In the genomic region with DNA sequence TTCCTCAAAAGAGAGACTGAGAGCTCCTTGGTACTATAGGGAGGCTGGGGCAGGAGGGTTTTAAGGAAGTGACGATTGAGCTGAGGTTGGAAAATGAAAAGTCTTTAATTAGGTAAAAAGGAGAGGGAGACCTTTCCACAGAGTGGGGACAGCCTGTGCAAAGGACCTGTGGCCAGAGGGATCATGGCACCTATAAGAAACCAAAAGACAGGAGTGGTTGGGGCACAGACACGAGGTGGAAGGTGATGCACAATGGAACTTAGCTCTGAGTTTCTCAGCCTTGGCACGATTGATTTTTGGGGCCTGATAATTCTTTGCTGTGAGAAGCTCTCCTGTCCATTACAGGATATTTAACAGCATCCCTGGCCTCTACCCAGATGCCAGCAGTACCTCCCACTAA, we compare ENCODE assay signal across 1 cellular context.
TF ChIP-seq lines count a peak whose summit lies in the region.

No MANE protein-coding gene starts in this region.

TF ChIP-seq in K562, 482 proteins besides CTCF, POLR2A, EP300 and RAD21 (continued from another document):
- TF ChIP-seq, protein P1, sequence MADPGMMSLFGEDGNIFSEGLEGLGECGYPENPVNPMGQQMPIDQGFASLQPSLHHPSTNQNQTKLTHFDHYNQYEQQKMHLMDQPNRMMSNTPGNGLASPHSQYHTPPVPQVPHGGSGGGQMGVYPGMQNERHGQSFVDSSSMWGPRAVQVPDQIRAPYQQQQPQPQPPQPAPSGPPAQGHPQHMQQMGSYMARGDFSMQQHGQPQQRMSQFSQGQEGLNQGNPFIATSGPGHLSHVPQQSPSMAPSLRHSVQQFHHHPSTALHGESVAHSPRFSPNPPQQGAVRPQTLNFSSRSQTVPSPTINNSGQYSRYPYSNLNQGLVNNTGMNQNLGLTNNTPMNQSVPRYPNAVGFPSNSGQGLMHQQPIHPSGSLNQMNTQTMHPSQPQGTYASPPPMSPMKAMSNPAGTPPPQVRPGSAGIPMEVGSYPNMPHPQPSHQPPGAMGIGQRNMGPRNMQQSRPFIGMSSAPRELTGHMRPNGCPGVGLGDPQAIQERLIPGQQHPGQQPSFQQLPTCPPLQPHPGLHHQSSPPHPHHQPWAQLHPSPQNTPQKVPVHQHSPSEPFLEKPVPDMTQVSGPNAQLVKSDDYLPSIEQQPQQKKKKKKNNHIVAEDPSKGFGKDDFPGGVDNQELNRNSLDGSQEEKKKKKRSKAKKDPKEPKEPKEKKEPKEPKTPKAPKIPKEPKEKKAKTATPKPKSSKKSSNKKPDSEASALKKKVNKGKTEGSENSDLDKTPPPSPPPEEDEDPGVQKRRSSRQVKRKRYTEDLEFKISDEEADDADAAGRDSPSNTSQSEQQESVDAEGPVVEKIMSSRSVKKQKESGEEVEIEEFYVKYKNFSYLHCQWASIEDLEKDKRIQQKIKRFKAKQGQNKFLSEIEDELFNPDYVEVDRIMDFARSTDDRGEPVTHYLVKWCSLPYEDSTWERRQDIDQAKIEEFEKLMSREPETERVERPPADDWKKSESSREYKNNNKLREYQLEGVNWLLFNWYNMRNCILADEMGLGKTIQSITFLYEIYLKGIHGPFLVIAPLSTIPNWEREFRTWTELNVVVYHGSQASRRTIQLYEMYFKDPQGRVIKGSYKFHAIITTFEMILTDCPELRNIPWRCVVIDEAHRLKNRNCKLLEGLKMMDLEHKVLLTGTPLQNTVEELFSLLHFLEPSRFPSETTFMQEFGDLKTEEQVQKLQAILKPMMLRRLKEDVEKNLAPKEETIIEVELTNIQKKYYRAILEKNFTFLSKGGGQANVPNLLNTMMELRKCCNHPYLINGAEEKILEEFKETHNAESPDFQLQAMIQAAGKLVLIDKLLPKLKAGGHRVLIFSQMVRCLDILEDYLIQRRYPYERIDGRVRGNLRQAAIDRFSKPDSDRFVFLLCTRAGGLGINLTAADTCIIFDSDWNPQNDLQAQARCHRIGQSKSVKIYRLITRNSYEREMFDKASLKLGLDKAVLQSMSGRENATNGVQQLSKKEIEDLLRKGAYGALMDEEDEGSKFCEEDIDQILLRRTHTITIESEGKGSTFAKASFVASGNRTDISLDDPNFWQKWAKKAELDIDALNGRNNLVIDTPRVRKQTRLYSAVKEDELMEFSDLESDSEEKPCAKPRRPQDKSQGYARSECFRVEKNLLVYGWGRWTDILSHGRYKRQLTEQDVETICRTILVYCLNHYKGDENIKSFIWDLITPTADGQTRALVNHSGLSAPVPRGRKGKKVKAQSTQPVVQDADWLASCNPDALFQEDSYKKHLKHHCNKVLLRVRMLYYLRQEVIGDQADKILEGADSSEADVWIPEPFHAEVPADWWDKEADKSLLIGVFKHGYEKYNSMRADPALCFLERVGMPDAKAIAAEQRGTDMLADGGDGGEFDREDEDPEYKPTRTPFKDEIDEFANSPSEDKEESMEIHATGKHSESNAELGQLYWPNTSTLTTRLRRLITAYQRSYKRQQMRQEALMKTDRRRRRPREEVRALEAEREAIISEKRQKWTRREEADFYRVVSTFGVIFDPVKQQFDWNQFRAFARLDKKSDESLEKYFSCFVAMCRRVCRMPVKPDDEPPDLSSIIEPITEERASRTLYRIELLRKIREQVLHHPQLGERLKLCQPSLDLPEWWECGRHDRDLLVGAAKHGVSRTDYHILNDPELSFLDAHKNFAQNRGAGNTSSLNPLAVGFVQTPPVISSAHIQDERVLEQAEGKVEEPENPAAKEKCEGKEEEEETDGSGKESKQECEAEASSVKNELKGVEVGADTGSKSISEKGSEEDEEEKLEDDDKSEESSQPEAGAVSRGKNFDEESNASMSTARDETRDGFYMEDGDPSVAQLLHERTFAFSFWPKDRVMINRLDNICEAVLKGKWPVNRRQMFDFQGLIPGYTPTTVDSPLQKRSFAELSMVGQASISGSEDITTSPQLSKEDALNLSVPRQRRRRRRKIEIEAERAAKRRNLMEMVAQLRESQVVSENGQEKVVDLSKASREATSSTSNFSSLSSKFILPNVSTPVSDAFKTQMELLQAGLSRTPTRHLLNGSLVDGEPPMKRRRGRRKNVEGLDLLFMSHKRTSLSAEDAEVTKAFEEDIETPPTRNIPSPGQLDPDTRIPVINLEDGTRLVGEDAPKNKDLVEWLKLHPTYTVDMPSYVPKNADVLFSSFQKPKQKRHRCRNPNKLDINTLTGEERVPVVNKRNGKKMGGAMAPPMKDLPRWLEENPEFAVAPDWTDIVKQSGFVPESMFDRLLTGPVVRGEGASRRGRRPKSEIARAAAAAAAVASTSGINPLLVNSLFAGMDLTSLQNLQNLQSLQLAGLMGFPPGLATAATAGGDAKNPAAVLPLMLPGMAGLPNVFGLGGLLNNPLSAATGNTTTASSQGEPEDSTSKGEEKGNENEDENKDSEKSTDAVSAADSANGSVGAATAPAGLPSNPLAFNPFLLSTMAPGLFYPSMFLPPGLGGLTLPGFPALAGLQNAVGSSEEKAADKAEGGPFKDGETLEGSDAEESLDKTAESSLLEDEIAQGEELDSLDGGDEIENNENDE (IDR thresholded peaks at IDR 0.05; ENCODE audit: low read depth, low read length), result no peak
- TF ChIP-seq RAD51 (IDR thresholded peaks at IDR 0.05; ENCODE audit: borderline replicate concordance, low read depth), result no peak
